28 cellular contexts compared by ENCODE assay signal in genomic region chr17:30369995-30370394, GRCh38. TPM values are rescaled to one million over a fixed set of nuclear protein-coding genes. Genes with fewer than 3 reads are reported as not detected.
A peak's percentile ranks its signal among the peaks of the same experiment; 100 is the strongest.
DNase-seq lines count a peak whose midpoint lies in the region; ATAC-seq, FAIRE-seq and TF ChIP-seq lines count a peak whose summit lies in the region.
"Had no signal": no experiment of that assay in that cellular context is flagged by ENCODE, and none has a peak within 500 bp of the region (broad histone marks: within the 10 kb centered on the region; RNA-seq: fewer than 3 reads in every experiment).

No MANE protein-coding gene starts in this region.

- TF ChIP-seq RAD21 in A549 (conservative IDR thresholded peaks at IDR 0.05 in 1 of 2, IDR thresholded peaks at IDR 0.05 in 1 of 2), result no peak

- H3K4me1 Mint-ChIP-seq in activated CD8-positive, alpha-beta T cell treated with anti-CD3 and anti-CD28 coated beads, Interleukin-2, amount 10 ng/mL, durations not matched to agents 7 days and 5 days (ENCODE audit: low read depth), result peaks cover 25% of the 10 kb centered on the region

- H3K79me2 ChIP-seq in hepatocyte, result no peaks in the 10 kb centered on the region

- no peaks in the 10 kb centered on the region for H3K27me3 ChIP-seq in HL-60 (ENCODE audit: insufficient read depth, poor library complexity, severe bottlenecking)
- H3K27me3 ChIP-seq in RWPE2 (ENCODE audit: insufficient read depth, poor library complexity, severe bottlenecking), result no peaks in the 10 kb centered on the region
- no peaks in the 10 kb centered on the region for H3K27me3 ChIP-seq in hepatocyte
- no peaks in the 10 kb centered on the region for H3K27me3 ChIP-seq in ascending aorta
- H3K27me3 ChIP-seq: adrenal gland had no signal

- intact Hi-C loops in ascending aorta (cut with DNase I), result no loop called here

- ATAC-seq in A549, result peak in 1 of 2 experiments; percentile 53; a peak in 3 of 6 replicates
- peak; percentile 86 for ATAC-seq in RWPE2 (ENCODE audit: low read depth)
- ATAC-seq in activated CD8-positive, alpha-beta T cell treated with anti-CD3 and anti-CD28 coated beads, Interleukin-2, amount 10 ng/mL, durations not matched to agents 7 days and 5 days, result no peak

- no peaks in the 10 kb centered on the region for H3K9me2 ChIP-seq in hepatocyte (replicated peaks; ENCODE audit: insufficient read depth)

- TF ChIP-seq CTCF in A549 (IDR thresholded peaks at IDR 0.05) (no peak), HL-60 (IDR thresholded peaks at IDR 0.05; ENCODE audit: insufficient read depth, low read length) (no peak), RWPE2 (IDR thresholded peaks at IDR 0.05; ENCODE audit: poor library complexity, severe bottlenecking) (no peak), hepatocyte (IDR thresholded peaks at IDR 0.05; ENCODE audit: poor library complexity) (no peak), ascending aorta (IDR thresholded peaks at IDR 0.05) (no peak)

- FAIRE-seq in A549 (lab: Jason Lieb, UNC), result no peak
- FAIRE-seq: D721Med, GM18507 had no signal

- H3K4me3 Mint-ChIP-seq in activated CD8-positive, alpha-beta T cell treated with anti-CD3 and anti-CD28 coated beads, Interleukin-2, amount 10 ng/mL, durations not matched to agents 7 days and 5 days, result no peak overlapping the region
- H3K4me3 Mint-ChIP-seq: CD14-positive monocyte; central memory CD8-positive, alpha-beta T cell had no signal

- H3K36me3 ChIP-seq in RWPE2 (ENCODE audit: low read depth) (no peaks in the 10 kb centered on the region), hepatocyte (replicated peaks; ENCODE audit: insufficient read depth, low read depth) (no peaks in the 10 kb centered on the region), ascending aorta (no peaks in the 10 kb centered on the region)
- H3K36me3 ChIP-seq: adrenal gland, HAP-1 had no signal

- no peak for TF ChIP-seq POLR2A in A549 (IDR thresholded peaks at IDR 0.05; ENCODE audit: low read length)

- H3K4me2 ChIP-seq in A549, result peak overlapping the region; percentile 36
- no peak overlapping the region for H3K4me2 ChIP-seq in hepatocyte
- H3K4me2 ChIP-seq: KMS-11 had no signal

- H3K9me3 ChIP-seq in A549, result no peaks in the 10 kb centered on the region
- no peaks in the 10 kb centered on the region for H3K9me3 ChIP-seq in RWPE2 (ENCODE audit: severe bottlenecking)
- H3K9me3 ChIP-seq in hepatocyte (ENCODE audit: low read depth), result no peaks in the 10 kb centered on the region
- no peaks in the 10 kb centered on the region for H3K9me3 ChIP-seq in ascending aorta
- H3K9me3 ChIP-seq: adrenal gland, HAP-1 had no signal

- POLR2A ChIA-PET in A549 (lab: Yijun Ruan, JAX), result interaction anchor here (0.7 to 1.5 kb wide), 3 partner anchors 10 to 779 kb away, joined by 3 read pairs; no protein-coding TSS in a partner anchor
- POLR2A ChIA-PET in activated CD8-positive, alpha-beta T cell treated with anti-CD3 and anti-CD28 coated beads, Interleukin-2, amount 10 ng/mL, durations not matched to agents 7 days and 5 days (lab: Charles Lee), result no interaction called here

- H3K4me1 ChIP-seq in A549, result peaks cover 34% of the 10 kb centered on the region
- peaks cover 18% of the 10 kb centered on the region for H3K4me1 ChIP-seq in RWPE2 (ENCODE audit: insufficient read depth, poor library complexity, severe bottlenecking)
- H3K4me1 ChIP-seq in hepatocyte (ENCODE audit: insufficient read depth), result peaks cover 5% of the 10 kb centered on the region
- H3K4me1 ChIP-seq in ascending aorta, result no peaks in the 10 kb centered on the region
- H3K4me1 ChIP-seq: adrenal gland, HAP-1 had no signal

- DNase-seq in A549 (ENCODE audit: low read depth in 1 of 2, low spot score in 1 of 2) (no peak), HL-60 (ENCODE audit: low read depth in 1 of 2, low spot score in 1 of 2) (no peak), RWPE2 (ENCODE audit: low spot score) (no peak), hepatocyte (ENCODE audit: low spot score) (no peak), NOMO-1 treated with dmso at 0.1 percent for 144 hours (lab: John Stamatoyannopoulos, UW; ENCODE audit: unreplicated experiment) (no peak), NCI-H1092 treated with DMSO at 0.1 percent for 48 hours (lab: John Stamatoyannopoulos, UW) (no peak), ascending aorta (ENCODE audit: low spot score in 2 of 2) (no peak)
- no peak for DNase-seq in activated CD8-positive, alpha-beta T cell treated with anti-CD3 and anti-CD28 coated beads, Interleukin-2, amount 10 ng/mL, durations not matched to agents 7 days and 5 days
- DNase-seq: activated CD4-positive, alpha-beta T cell treated with anti-CD3 and anti-CD28 coated beads, Interleukin-2, amount 50 U/mL, for 1 hour; adrenal gland; foreskin melanocyte; hippocampal formation; NCI-H1930; NCI-H446 treated with DMSO at 0.1 percent for 48 hours; retina; stimulated activated CD4-positive, alpha-beta T cell treated with anti-CD3 and anti-CD28 coated beads, Interleukin-2, amount 100 ng/mL, for 48 hours; stimulated activated naive CD4-positive, alpha-beta T cell had no signal

- H3K4me3 ChIP-seq in A549, result no peak overlapping the region
- H3K4me3 ChIP-seq in HL-60 (replicated peaks; ENCODE audit: insufficient read depth, low read length), result no peak overlapping the region
- no peak overlapping the region for H3K4me3 ChIP-seq in RWPE2 (ENCODE audit: severe bottlenecking)
- no peak overlapping the region for H3K4me3 ChIP-seq in hepatocyte
- H3K4me3 ChIP-seq in ascending aorta, result no peak overlapping the region
- H3K4me3 ChIP-seq: adrenal gland, HAP-1, lung had no signal

- H3K9me3 Mint-ChIP-seq in activated CD8-positive, alpha-beta T cell treated with anti-CD3 and anti-CD28 coated beads, Interleukin-2, amount 10 ng/mL, durations not matched to agents 7 days and 5 days (ENCODE audit: insufficient read depth), result no peaks in the 10 kb centered on the region
- H3K9me3 Mint-ChIP-seq: activated T-helper 2 cell treated with anti-CD3 and anti-CD28 coated beads, Interferon-gamma antibody, Interleukin-2, Interleukin-4, amounts not matched to agents 10 μg/mL and 5 μg/mL and 100 μg/mL, durations not matched to agents 14 hours and 24 hours and 36 hours had no signal

- H3K36me3 Mint-ChIP-seq in activated CD8-positive, alpha-beta T cell treated with anti-CD3 and anti-CD28 coated beads, Interleukin-2, amount 10 ng/mL, durations not matched to agents 7 days and 5 days (ENCODE audit: low read depth), result peaks cover 3% of the 10 kb centered on the region
- H3K36me3 Mint-ChIP-seq: CD14-positive monocyte had no signal

- H3K27me3 Mint-ChIP-seq in activated CD8-positive, alpha-beta T cell treated with anti-CD3 and anti-CD28 coated beads, Interleukin-2, amount 10 ng/mL, durations not matched to agents 7 days and 5 days (ENCODE audit: low read depth), result peaks cover 2% of the 10 kb centered on the region
- H3K27me3 Mint-ChIP-seq: central memory CD8-positive, alpha-beta T cell had no signal

- no peak overlapping the region for H3K27ac Mint-ChIP-seq in activated CD8-positive, alpha-beta T cell treated with anti-CD3 and anti-CD28 coated beads, Interleukin-2, amount 10 ng/mL, durations not matched to agents 7 days and 5 days
- H3K27ac Mint-ChIP-seq: activated T-helper 2 cell treated with anti-CD3 and anti-CD28 coated beads, Interferon-gamma antibody, Interleukin-2, Interleukin-4, amounts not matched to agents 10 μg/mL and 5 μg/mL and 100 μg/mL, durations not matched to agents 14 hours and 24 hours and 36 hours had no signal

- no peak for TF ChIP-seq EP300 in A549 (IDR thresholded peaks at IDR 0.05)

- no peaks in the 10 kb centered on the region for H4K20me1 ChIP-seq in hepatocyte (ENCODE audit: insufficient read depth, poor library complexity, severe bottlenecking)

- H2AFZ ChIP-seq in hepatocyte, result no peak overlapping the region

- H3K27ac ChIP-seq in A549 (peak overlapping the region; percentile 41 to 45; a peak in 5 of 6 replicates), HL-60 (replicated peaks) (peak overlapping the region; percentile 74; the same call in 1 of the 2 replicates), RWPE2 (ENCODE audit: poor library complexity, severe bottlenecking) (peak overlapping the region; percentile 39), hepatocyte (peak overlapping the region; percentile 35), ascending aorta (no peak overlapping the region)
- H3K27ac ChIP-seq: adrenal gland, KMS-11 had no signal

- CTCF ChIA-PET in A549 (lab: Yijun Ruan, JAX), result interaction anchor here (1.4 to 2.3 kb wide), 2 partner anchors 30 to 33 kb away, joined by 5 to 7 read pairs; no protein-coding TSS in a partner anchor
- CTCF ChIA-PET in activated CD8-positive, alpha-beta T cell treated with anti-CD3 and anti-CD28 coated beads, Interleukin-2, amount 10 ng/mL, durations not matched to agents 7 days and 5 days (lab: Charles Lee), result no interaction called here

TF ChIP-seq in A549, 52 proteins besides CTCF, POLR2A, EP300 and RAD21 (continues in another document):
- TF ChIP-seq FOSL2 (IDR thresholded peaks at IDR 0.05), result peak; percentile 52; the same call in 1 of the 2 replicates
- peak; percentile 49 for TF ChIP-seq FOSL2 (CRISPR knock-in tag; IDR thresholded peaks at IDR 0.05)

RNA-seq across cellular contexts. Expression of gene CPD, which starts 8.7 kb away (rescaled TPM):
- polyA plus RNA-seq in A549 (2011; rRNA removed) (83.3 and 97.2 TPM in 2 replicates), A549 (2017; fragmentation: RNase III; extraction: RNeasy Plus Mini Kit Qiagen cat#74134 plus additional on column Dnase treatment) (22.4 to 27.7 TPM (median 26.9 TPM) in 3 replicates), hepatocyte (20.7 and 22.2 TPM in 2 replicates)
- 7.0 TPM in 2 replicates for polyA plus RNA-seq in A549 (2012; cell fraction: cytosol; rRNA removed)
- 8.9 and 9.8 TPM in 2 replicates for polyA plus RNA-seq in A549 (2012; cell fraction: nucleus; rRNA removed)
- polyA minus RNA-seq in A549 (2011; rRNA and poly(A)+ RNA removed), result 125 and 150 TPM in 2 replicates
- total RNA-seq in hepatocyte (80.6 and 87.3 TPM in 2 replicates), ascending aorta (141 TPM)
- 10 to 100 TPM; 18.6 to 19.1 TPM for total RNA-seq in activated CD8-positive, alpha-beta T cell treated with anti-CD3 and anti-CD28 coated beads, Interleukin-2, amount 10 ng/mL, durations not matched to agents 7 days and 5 days

RNA-seq across cellular contexts. Expression of gene TMIGD1, which starts 36.1 kb away (rescaled TPM):
- polyA plus RNA-seq in A549 (2011; rRNA removed) (not detected in 2 replicates), A549 (2017; fragmentation: RNase III; extraction: RNeasy Plus Mini Kit Qiagen cat#74134 plus additional on column Dnase treatment) (not detected in 3 replicates), hepatocyte (1.3 and 2.5 TPM in 2 replicates)
- not detected in 2 replicates for polyA plus RNA-seq in A549 (2012; cell fraction: cytosol; rRNA removed)
- polyA plus RNA-seq in A549 (2012; cell fraction: nucleus; rRNA removed), result not detected in 2 replicates
- polyA minus RNA-seq in A549 (2011; rRNA and poly(A)+ RNA removed), result not detected in 2 replicates
- total RNA-seq in hepatocyte (3.2 and 3.3 TPM in 2 replicates), ascending aorta (not detected)
- not detected for total RNA-seq in activated CD8-positive, alpha-beta T cell treated with anti-CD3 and anti-CD28 coated beads, Interleukin-2, amount 10 ng/mL, durations not matched to agents 7 days and 5 days
- total RNA-seq: activated T-helper 2 cell treated with anti-CD3 and anti-CD28 coated beads, Interferon-gamma antibody, Interleukin-2, Interleukin-4, amounts not matched to agents 10 μg/mL and 5 μg/mL and 100 μg/mL, durations not matched to agents 14 hours and 24 hours and 36 hours; adrenal gland; dermis microvascular lymphatic vessel endothelial cell; epithelial cell of proximal tubule; lung had no signal
- polyA plus RNA-seq: adrenal gland, CD14-positive monocyte, lung, thymus had no signal

Comparison
In these comparisons a context has a peak if more than half of its experiments do, and no peak if none do; other contexts are left out.
1. H3K27ac ChIP-seq: peak in A549 (2 of 2), HL-60 (single experiment), RWPE2 (single experiment) and hepatocyte (single experiment); none in ascending aorta (0 of 2).